ENCODE assay signal across 13 cellular contexts in genomic region chr21:43603641-43604504, GRCh38. TPM values are rescaled to one million over a fixed set of nuclear protein-coding genes. Genes with fewer than 3 reads are reported as not detected.
DNase-seq lines count a peak whose midpoint lies in the region; ATAC-seq, FAIRE-seq and TF ChIP-seq lines count a peak whose summit lies in the region.
"Had no signal": no experiment of that assay in that cellular context is flagged by ENCODE, and none has a peak within 500 bp of the region (broad histone marks: within the 10 kb centered on the region; RNA-seq: fewer than 3 reads in every experiment).

No MANE protein-coding gene starts in this region.

- no peak overlapping the region for H2AFZ ChIP-seq in astrocyte (ENCODE audit: low read depth, low read length)

- H3K79me2 ChIP-seq in astrocyte (ENCODE audit: insufficient read depth, low read length), result no peaks in the 10 kb centered on the region

- TF ChIP-seq POLR2A in upper lobe of left lung (IDR thresholded peaks at IDR 0.05) (no peak), uterus (IDR thresholded peaks at IDR 0.05) (no peak)

- intact Hi-C loops in Right ventricle myocardium inferior (cut with DNase I), result no loop called here
- intact Hi-C loops in uterus (cut with DNase I; ENCODE audit: low total_unique reads), result no loop called here

- H3K36me3 Mint-ChIP-seq in astrocyte (ENCODE audit: low read depth, unreplicated experiment), result no peaks in the 10 kb centered on the region

- H3K9me3 ChIP-seq in right atrium auricular region (no peaks in the 10 kb centered on the region), astrocyte (ENCODE audit: insufficient read depth, low read depth, low read length) (no peaks in the 10 kb centered on the region), upper lobe of left lung (no peaks in the 10 kb centered on the region), uterus (no peaks in the 10 kb centered on the region)
- H3K9me3 ChIP-seq: BLaER1 treated with 17β-estradiol and CSF1 and Interleukin-3, amounts not matched to agents 10 nM and 100 nM; thoracic aorta had no signal

- H4K20me1 ChIP-seq in astrocyte (ENCODE audit: insufficient read depth, low read length), result no peaks in the 10 kb centered on the region

- H3K27ac ChIP-seq in right atrium auricular region (no peak overlapping the region), astrocyte (ENCODE audit: low read depth, low read length) (peak overlapping the region; percentile 29), upper lobe of left lung (peak overlapping the region in 3 of 4 donors; percentile 9 to 69 (median 58)), uterus (no peak overlapping the region)
- H3K27ac ChIP-seq: thoracic aorta had no signal

- DNase-seq in Right ventricle myocardium inferior (ENCODE audit: missing footprints), result peak; percentile 42
- no peak for DNase-seq in right atrium auricular region (ENCODE audit: low spot score)
- DNase-seq in astrocyte (ENCODE audit: low read depth), result peak; percentile 66
- peak; percentile 55 for DNase-seq in islet precursor cell
- DNase-seq in upper lobe of left lung, result peak in 1 of 2 donors; percentile 11
- no peak for DNase-seq in NCI-H1048 (lab: John Stamatoyannopoulos, UW)
- DNase-seq in SKM-1 treated with dmso at 0.1 percent for 144 hours (lab: John Stamatoyannopoulos, UW; ENCODE audit: unreplicated experiment), result no peak
- DNase-seq in uterus, result no peak
- DNase-seq: SHP77 treated with DMSO at 0.1 percent for 48 hours; stimulated activated CD4-positive, alpha-beta T cell treated with anti-CD3 and anti-CD28 coated beads, Interleukin-4, amount 100 ng/mL, for 4 hours had no signal

- no peak overlapping the region for H3K27ac Mint-ChIP-seq in astrocyte (ENCODE audit: unreplicated experiment)

- H3K9ac ChIP-seq in astrocyte (ENCODE audit: low read length), result peak overlapping the region; percentile 44

- no peak overlapping the region for H3K4me3 ChIP-seq in right atrium auricular region
- no peak overlapping the region for H3K4me3 ChIP-seq in astrocyte (ENCODE audit: insufficient read depth, low read depth, low read length)
- H3K4me3 ChIP-seq in upper lobe of left lung, result no peak overlapping the region
- no peak overlapping the region for H3K4me3 ChIP-seq in uterus
- H3K4me3 ChIP-seq: BLaER1 treated with 17β-estradiol and CSF1 and Interleukin-3, amounts not matched to agents 10 nM and 100 nM; thoracic aorta had no signal

- H3K27me3 ChIP-seq in right atrium auricular region (no peaks in the 10 kb centered on the region), astrocyte (ENCODE audit: insufficient read depth, low read length) (no peaks in the 10 kb centered on the region), upper lobe of left lung (no peaks in the 10 kb centered on the region), uterus (no peaks in the 10 kb centered on the region)

- H3K4me3 Mint-ChIP-seq in astrocyte (ENCODE audit: unreplicated experiment), result no peak overlapping the region
- H3K4me3 Mint-ChIP-seq: neural crest cell had no signal

- peaks cover 50% of the 10 kb centered on the region for H3K4me1 Mint-ChIP-seq in astrocyte (ENCODE audit: low read depth, unreplicated experiment)

- H3K27me3 Mint-ChIP-seq in astrocyte (ENCODE audit: low read depth, unreplicated experiment), result no peaks in the 10 kb centered on the region

- H3K4me1 ChIP-seq in right atrium auricular region, result peaks cover 0 to 15% of the 10 kb centered on the region in 2 donors
- peaks cover 51% of the 10 kb centered on the region for H3K4me1 ChIP-seq in astrocyte (ENCODE audit: insufficient read depth, low read length)
- H3K4me1 ChIP-seq in upper lobe of left lung, result peaks cover 0 to 7% (median 0%) of the 10 kb centered on the region in 4 donors
- no peaks in the 10 kb centered on the region for H3K4me1 ChIP-seq in uterus

- no peak for TF ChIP-seq CTCF in right atrium auricular region (IDR thresholded peaks at IDR 0.05)
- TF ChIP-seq CTCF in astrocyte (IDR thresholded peaks at IDR 0.05; ENCODE audit: insufficient read depth, low read depth, low read length), result no peak
- TF ChIP-seq CTCF in upper lobe of left lung (IDR thresholded peaks at IDR 0.05), result no peak
- TF ChIP-seq CTCF in uterus (IDR thresholded peaks at IDR 0.05), result no peak

- ATAC-seq in Right ventricle myocardium inferior (no peak), upper lobe of left lung (ENCODE audit: low FRiP score in 2 of 2) (peak in 1 of 2 donors; percentile 9)

- no peak for FAIRE-seq in astrocyte (lab: Jason Lieb, UNC)

- peaks cover 2% of the 10 kb centered on the region for H3K9me3 Mint-ChIP-seq in astrocyte (ENCODE audit: unreplicated experiment)
- H3K9me3 Mint-ChIP-seq: neural crest cell had no signal

- no peak overlapping the region for H3K4me2 ChIP-seq in astrocyte (ENCODE audit: low read length)

- WGBS in upper lobe of left lung, 2 donors, result 85% methylated on average over 8 of the region's 8 CpGs

- H3K36me3 ChIP-seq in right atrium auricular region, result no peaks in the 10 kb centered on the region
- no peaks in the 10 kb centered on the region for H3K36me3 ChIP-seq in astrocyte (ENCODE audit: insufficient read depth, low read length)
- no peaks in the 10 kb centered on the region for H3K36me3 ChIP-seq in upper lobe of left lung
- H3K36me3 ChIP-seq in uterus, result no peaks in the 10 kb centered on the region
- H3K36me3 ChIP-seq: BLaER1 treated with 17β-estradiol and CSF1 and Interleukin-3, amounts not matched to agents 10 nM and 100 nM; thoracic aorta had no signal

- TF ChIP-seq EP300 in upper lobe of left lung (IDR thresholded peaks at IDR 0.05), result no peak

RNA-seq across cellular contexts. Expression of gene HSF2BP, which starts 55.4 kb away (rescaled TPM):
- not detected for total RNA-seq in Right ventricle myocardium inferior
- total RNA-seq in right atrium auricular region, result under 1 TPM; 0.44 to 0.67 TPM
- 3.2 TPM in 2 replicates for total RNA-seq in astrocyte
- total RNA-seq in upper lobe of left lung, result under 1 TPM in 4 of 6 donors, not detected in 2; 0.40 to 0.91 (median 0.45) TPM
- 1 to 10 TPM in 2 of 4 donors, under 1 TPM in 1, not detected in 1; 0.29 to 5.7 (median 1.2) TPM for total RNA-seq in uterus

RNA-seq across cellular contexts. Expression of gene RRP1B, which starts 55.5 kb away (rescaled TPM):
- total RNA-seq in Right ventricle myocardium inferior, result 9.5 TPM
- 10 to 100 TPM; 10.5 to 16.0 TPM for total RNA-seq in right atrium auricular region
- total RNA-seq in astrocyte, result 31.7 and 34.0 TPM in 2 replicates
- 10 to 100 TPM; 11.5 to 22.8 (median 19.7) TPM for total RNA-seq in upper lobe of left lung
- total RNA-seq in uterus, result 10 to 100 TPM in 3 of 4 donors, 1 to 10 TPM in 1; 9.7 to 28.1 (median 19.3) TPM

Comparison
In these comparisons a context has a peak if more than half of its experiments do, and no peak if none do; other contexts are left out.
1. DNase-seq: peak in Right ventricle myocardium inferior (single experiment), astrocyte (single experiment) and islet precursor cell (single experiment); none in right atrium auricular region (single experiment), NCI-H1048 (single experiment), SKM-1 treated with dmso at 0.1 percent for 144 hours (single experiment) and uterus (0 of 2).
2. H3K27ac ChIP-seq: peak in astrocyte (single experiment) and upper lobe of left lung (3 of 4); none in right atrium auricular region (0 of 2) and uterus (0 of 2).